Comparison of ENCODE assay signal across 23 cellular contexts in the genomic region with DNA sequence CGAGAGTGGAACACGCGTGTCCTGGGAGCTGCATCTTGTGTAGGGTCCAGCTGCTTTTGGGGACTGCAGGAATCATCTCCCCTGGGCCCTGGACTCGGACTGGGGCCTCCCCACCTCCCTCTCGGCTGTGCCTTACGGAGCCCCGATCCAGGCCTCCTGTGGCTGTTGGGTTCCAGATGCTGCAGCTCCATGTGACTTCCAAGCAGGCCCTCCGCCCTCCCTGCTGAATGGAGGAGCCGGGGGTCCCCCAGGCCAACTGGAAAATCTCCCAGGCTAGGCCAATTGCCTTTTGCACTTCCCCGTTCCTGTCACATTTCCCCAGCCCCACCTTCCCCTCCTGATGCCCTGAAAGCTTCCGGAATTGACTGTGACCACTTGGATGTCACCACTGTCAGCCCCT. TPM values are rescaled to one million over a fixed set of nuclear protein-coding genes. Genes with fewer than 3 reads are reported as not detected.
DNase-seq lines count a peak whose midpoint lies in the region; ATAC-seq and TF ChIP-seq lines count a peak whose summit lies in the region.
"Had no signal": no experiment of that assay in that cellular context is flagged by ENCODE, and none has a peak within 500 bp of the region (broad histone marks: within the 10 kb centered on the region; RNA-seq: fewer than 3 reads in every experiment).

No MANE protein-coding gene starts in this region.

- TF ChIP-seq CTCF in RWPE1 (conservative IDR thresholded peaks at IDR 0.05; ENCODE audit: low read depth) (no peak), gastroesophageal sphincter (IDR thresholded peaks at IDR 0.05) (no peak)

- POLR2A ChIA-PET in RWPE1 (lab: Yijun Ruan, JAX; ENCODE audit: low non-redundant PET): no interaction called here

- H3K4me1 ChIP-seq in gastroesophageal sphincter (peaks cover 0 to 45% (median 4%) of the 10 kb centered on the region in 3 donors), subcutaneous abdominal adipose tissue (ENCODE audit: control insufficient read depth in 5 of 5, insufficient read depth in 5 of 5, low read length in 5 of 5) (peaks cover 0 to 46% (median 26%) of the 10 kb centered on the region in 5 donors)
- H3K4me1 ChIP-seq: neural progenitor cell had no signal

- no peak for TF ChIP-seq POLR2A in gastroesophageal sphincter (IDR thresholded peaks at IDR 0.05)

- H3K9me3 ChIP-seq in gastroesophageal sphincter: no peaks in the 10 kb centered on the region
- no peaks in the 10 kb centered on the region for H3K9me3 ChIP-seq in subcutaneous abdominal adipose tissue (ENCODE audit: control insufficient read depth in 5 of 5, low read length in 5 of 5)
- H3K9me3 ChIP-seq: adrenal gland had no signal

- CTCF ChIA-PET in RWPE1 (lab: Yijun Ruan, JAX): interaction anchor here (0.5 to 1.2 kb wide), 3 partner anchors 9 to 100 kb away, joined by 3 to 6 read pairs (median 3); no protein-coding TSS in a partner anchor

- H3K27me3 ChIP-seq in gastroesophageal sphincter (no peaks in the 10 kb centered on the region), subcutaneous abdominal adipose tissue (ENCODE audit: control insufficient read depth in 5 of 5, insufficient read depth in 4 of 5, low read length in 5 of 5) (no peaks in the 10 kb centered on the region)
- H3K27me3 ChIP-seq: adrenal gland, neural progenitor cell had no signal

- no peak overlapping the region for H3K4me3 ChIP-seq in gastroesophageal sphincter
- no peak overlapping the region for H3K4me3 ChIP-seq in subcutaneous abdominal adipose tissue (ENCODE audit: low read depth in 1 of 5, low read length in 5 of 5)
- H3K4me3 ChIP-seq: adrenal gland, neural progenitor cell had no signal

- H3K27ac ChIP-seq in RWPE1 (peak overlapping the region; percentile 98), gastroesophageal sphincter (peak overlapping the region in 3 of 4 donors; percentile 24 to 66 (median 46)), subcutaneous abdominal adipose tissue (ENCODE audit: low read depth, low read length) (peak overlapping the region; percentile 54)
- H3K27ac ChIP-seq: adrenal gland, KMS-11, neural progenitor cell had no signal

- H3K9ac ChIP-seq in subcutaneous abdominal adipose tissue (ENCODE audit: low read length in 5 of 5): peak overlapping the region in 1 of 5 donors; percentile 41
- H3K9ac ChIP-seq: KMS-11, neural progenitor cell had no signal

- no peak for ATAC-seq in gastroesophageal sphincter
- no peak for ATAC-seq in HG03139 (IDR thresholded peaks at IDR 0.05; ENCODE audit: unreplicated experiment)
- ATAC-seq: activated CD4-positive, CD25-positive, alpha-beta regulatory T cell treated with anti-CD3 and anti-CD28 coated beads, Interleukin-2, amount 50 U/mL, for 24 hours; activated T-cell treated with anti-CD3 and anti-CD28 coated beads, Interleukin-2, amount 50 U/mL, for 4 hours had no signal

- WGBS in gastroesophageal sphincter (ENCODE audit: low coverage in 1 of 2), 2 donors: 0 to 63% methylated on average over 1 to 3 of the region's 11 CpGs

- DNase-seq in D341Med (ENCODE audit: low spot score): peak; percentile 6
- DNase-seq in RWPE1 (ENCODE audit: low spot score): no peak
- no peak for DNase-seq in ecto neural progenitor cell (ENCODE audit: low spot score)
- DNase-seq in putamen (ENCODE audit: low spot score): no peak
- DNase-seq: activated T-cell treated with anti-CD3 and anti-CD28 coated beads, Interleukin-2, amount 50 U/mL, for 4 hours; adrenal gland; CD4-positive, CD25-positive, alpha-beta regulatory T cell; cortex of kidney; mesendoderm; NCI-H1417 treated with DMSO at 0.1 percent for 48 hours; NCI-H2081 treated with DMSO at 0.1 percent for 48 hours; NCI-H226 had no signal

- TF ChIP-seq EP300 in gastroesophageal sphincter (IDR thresholded peaks at IDR 0.05): no peak

- H3K36me3 ChIP-seq in gastroesophageal sphincter (peaks cover 0 to 44% of the 10 kb centered on the region in 2 donors), subcutaneous abdominal adipose tissue (ENCODE audit: control insufficient read depth in 5 of 5, insufficient read depth in 5 of 5, low read length in 5 of 5) (peaks cover 0 to 34% (median 28%) of the 10 kb centered on the region in 5 donors)
- H3K36me3 ChIP-seq: neural progenitor cell had no signal

RNA-seq across cellular contexts. Expression of a gene that starts 6.2 kb away (rescaled TPM):
- total RNA-seq in gastroesophageal sphincter: 10 to 100 TPM; 35.0 to 48.7 (median 39.9) TPM

RNA-seq across cellular contexts. Expression of a gene that starts 34.9 kb away (rescaled TPM):
- 10 to 100 TPM; 17.1 to 21.3 (median 19.6) TPM for total RNA-seq in gastroesophageal sphincter

RNA-seq across cellular contexts. Expression of a gene that starts 44.5 kb away (rescaled TPM):
- not detected for total RNA-seq in gastroesophageal sphincter
- total RNA-seq: activated T-cell treated with anti-CD3 and anti-CD28 coated beads, Interleukin-2, amount 50 U/mL, for 4 hours; CD4-positive, CD25-positive, alpha-beta regulatory T cell; Daoy; HT1080; progenitor cell of endocrine pancreas; SK-MEL-5; T-helper 1 cell treated with Interleukin-12 subunit alpha and Interleukin-12 subunit beta and Interleukin-4 antibody, amounts not matched to agents 30 ng/mL and 1 ng/mL, for 36 hours had no signal

RNA-seq across cellular contexts. Expression of a gene that starts 50.2 kb away (rescaled TPM):
- total RNA-seq in gastroesophageal sphincter: 10 to 100 TPM; 54.7 to 78.9 (median 61.2) TPM

RNA-seq across cellular contexts. Expression of a gene that starts 56.8 kb away (rescaled TPM):
- total RNA-seq in gastroesophageal sphincter: 1 to 10 TPM in 1 of 4 donors, under 1 TPM in 1, not detected in 2; 0.46 to 1.3 TPM
- total RNA-seq: activated T-cell treated with anti-CD3 and anti-CD28 coated beads, Interleukin-2, amount 50 U/mL, for 4 hours; CD4-positive, CD25-positive, alpha-beta regulatory T cell; Daoy; HT1080; T-helper 1 cell treated with Interleukin-12 subunit alpha and Interleukin-12 subunit beta and Interleukin-4 antibody, amounts not matched to agents 30 ng/mL and 1 ng/mL, for 36 hours had no signal

Comparison
In these comparisons a context has a peak if more than half of its experiments do, and no peak if none do; other contexts are left out.
1. H3K27ac ChIP-seq: peak in every context shown above with its lines; median percentile 98 in RWPE1; 54 in subcutaneous abdominal adipose tissue; 46 in gastroesophageal sphincter.